In the genomic region with DNA sequence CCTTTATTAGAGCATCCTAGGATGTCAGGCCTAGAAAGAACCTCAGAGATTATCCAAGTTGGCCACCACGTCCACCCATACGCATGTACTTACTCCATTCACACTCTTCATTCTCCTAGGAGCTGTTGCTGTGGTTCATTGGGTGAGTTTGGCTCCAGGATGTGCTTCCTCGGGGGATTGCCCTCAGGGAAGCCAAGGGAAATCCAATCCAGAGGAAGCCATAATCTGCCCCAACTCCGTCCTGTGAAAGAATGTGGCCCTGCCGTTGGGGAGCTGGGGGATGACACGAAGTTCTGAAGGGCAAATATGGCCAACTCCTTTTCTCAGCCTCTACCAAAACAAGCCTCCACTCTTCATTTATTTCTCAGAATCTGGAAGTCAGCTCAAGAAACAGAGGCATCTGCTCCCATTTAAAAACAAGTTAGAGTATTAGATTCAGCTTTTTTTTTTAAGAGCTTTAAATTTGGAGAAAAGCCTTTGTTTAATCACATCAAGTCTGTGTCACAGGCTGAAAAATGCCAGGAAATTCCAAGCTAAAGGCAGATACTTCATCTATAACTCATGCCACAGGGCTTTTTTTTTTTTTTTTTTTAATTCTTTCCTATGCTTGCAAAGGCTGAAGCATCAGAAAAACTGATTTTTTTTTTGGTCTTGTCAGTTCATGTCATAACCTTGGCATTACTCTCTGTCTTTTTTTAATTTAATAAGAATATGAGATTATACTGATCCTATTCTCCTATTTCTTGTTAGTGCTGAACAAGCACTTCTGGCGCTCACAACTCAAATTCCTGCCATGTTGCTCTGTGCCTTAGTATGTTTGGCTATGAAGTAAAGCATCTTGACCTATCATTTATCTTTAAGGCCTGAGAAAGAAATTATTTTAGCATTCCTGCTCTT, we compare ENCODE assay signal across 17 cellular contexts.
DNase-seq lines count a peak whose midpoint lies in the region; ATAC-seq, FAIRE-seq and TF ChIP-seq lines count a peak whose summit lies in the region.
"Had no signal": no experiment of that assay in that cellular context is flagged by ENCODE, and none has a peak within 500 bp of the region (broad histone marks: within the 10 kb centered on the region; RNA-seq: fewer than 3 reads in every experiment).

No MANE protein-coding gene starts in this region.

- peak overlapping the region; percentile 56 for H3K4me2 ChIP-seq in fibroblast of lung (ENCODE audit: extremely low read depth, insufficient read depth, low read length)

- TF ChIP-seq CTCF in BJ (IDR thresholded peaks at IDR 0.05; ENCODE audit: insufficient read depth, low read depth, low read length) = no peak
- TF ChIP-seq CTCF in RWPE2 (IDR thresholded peaks at IDR 0.05; ENCODE audit: poor library complexity, severe bottlenecking) = no peak
- TF ChIP-seq CTCF in fibroblast of lung (conservative IDR thresholded peaks at IDR 0.05 in 1 of 2, IDR thresholded peaks at IDR 0.05 in 1 of 2; ENCODE audit: low read depth in 1 of 2, low read length in 2 of 2) = no peak
- no peak for TF ChIP-seq CTCF in osteocyte (IDR thresholded peaks at IDR 0.05)
- TF ChIP-seq CTCF in GM10266 (IDR thresholded peaks at IDR 0.05; ENCODE audit: control insufficient read depth, insufficient read depth, low read depth, missing control alignments) = no peak
- TF ChIP-seq CTCF in uterus (IDR thresholded peaks at IDR 0.05) = no peak

- H3K9me3 Mint-ChIP-seq in osteocyte (ENCODE audit: unreplicated experiment) = peaks cover 4% of the 10 kb centered on the region
- H3K9me3 Mint-ChIP-seq: activated naive CD8-positive, alpha-beta T cell treated with anti-CD3 and anti-CD28 coated beads, Interleukin-2, amount 50 U/mL, for 24 hours; memory B cell; stimulated activated effector memory CD8-positive, alpha-beta T cell treated with anti-CD3 and anti-CD28 coated beads, Interleukin-12 subunit alpha, Interleukin-12 subunit beta, amount 100 ng/mL, for 72 hours; WTC11 had no signal

- peaks cover 19% of the 10 kb centered on the region for H3K4me1 ChIP-seq in RWPE2 (ENCODE audit: insufficient read depth, poor library complexity, severe bottlenecking)
- H3K4me1 ChIP-seq in fibroblast of lung (ENCODE audit: control insufficient read depth, extremely low read depth, insufficient read depth, low read length) = peaks cover 12% of the 10 kb centered on the region
- H3K4me1 ChIP-seq in small intestine (ENCODE audit: control insufficient read depth in 2 of 2, insufficient read depth in 1 of 2, low read depth in 1 of 2, low read length in 1 of 2) = no peaks in the 10 kb centered on the region
- no peaks in the 10 kb centered on the region for H3K4me1 ChIP-seq in uterus

- peak overlapping the region; percentile 99 for H3K27ac Mint-ChIP-seq in osteocyte (ENCODE audit: unreplicated experiment)
- H3K27ac Mint-ChIP-seq: activated naive CD8-positive, alpha-beta T cell treated with anti-CD3 and anti-CD28 coated beads, Interleukin-2, amount 50 U/mL, for 24 hours; memory B cell; stimulated activated effector memory CD8-positive, alpha-beta T cell treated with anti-CD3 and anti-CD28 coated beads, Interleukin-12 subunit alpha, Interleukin-12 subunit beta, amount 100 ng/mL, for 72 hours; WTC11 had no signal

- H4K20me1 ChIP-seq in fibroblast of lung (ENCODE audit: control insufficient read depth, extremely low read depth, insufficient read depth, low read length) = no peaks in the 10 kb centered on the region

- H3K27me3 ChIP-seq in BJ (ENCODE audit: control insufficient read depth, insufficient read depth, low read length) = no peaks in the 10 kb centered on the region
- H3K27me3 ChIP-seq in RWPE2 (ENCODE audit: insufficient read depth, poor library complexity, severe bottlenecking) = no peaks in the 10 kb centered on the region
- no peaks in the 10 kb centered on the region for H3K27me3 ChIP-seq in fibroblast of lung (ENCODE audit: control insufficient read depth, insufficient read depth, low read length)
- no peaks in the 10 kb centered on the region for H3K27me3 ChIP-seq in small intestine (ENCODE audit: control insufficient read depth in 2 of 2, insufficient read depth in 2 of 2, low read length in 2 of 2)
- H3K27me3 ChIP-seq in uterus = no peaks in the 10 kb centered on the region

- intact Hi-C loops in uterus (cut with DNase I; ENCODE audit: low total_unique reads) = no loop called here

- peaks cover 16% of the 10 kb centered on the region for H3K36me3 Mint-ChIP-seq in osteocyte (ENCODE audit: unreplicated experiment)
- H3K36me3 Mint-ChIP-seq: memory B cell; stimulated activated effector memory CD8-positive, alpha-beta T cell treated with anti-CD3 and anti-CD28 coated beads, Interleukin-12 subunit alpha, Interleukin-12 subunit beta, amount 100 ng/mL, for 72 hours; WTC11 had no signal

- H3K27me3 Mint-ChIP-seq in osteocyte (ENCODE audit: unreplicated experiment) = no peaks in the 10 kb centered on the region

- peaks cover 78% of the 10 kb centered on the region for H3K4me1 Mint-ChIP-seq in osteocyte (ENCODE audit: unreplicated experiment)
- H3K4me1 Mint-ChIP-seq: activated naive CD8-positive, alpha-beta T cell treated with anti-CD3 and anti-CD28 coated beads, Interleukin-2, amount 50 U/mL, for 24 hours; stimulated activated effector memory CD8-positive, alpha-beta T cell treated with anti-CD3 and anti-CD28 coated beads, Interleukin-12 subunit alpha, Interleukin-12 subunit beta, amount 100 ng/mL, for 72 hours; WTC11 had no signal

- CTCF ChIA-PET in BJ (lab: Yijun Ruan, JAX) = interaction anchor here (1.0 to 1.4 kb wide), 3 partner anchors 11 to 483 kb away, joined by 4 to 6 read pairs (median 4); no protein-coding TSS in a partner anchor

- no peak overlapping the region for H3K4me3 ChIP-seq in BJ (ENCODE audit: low read depth, low read length)
- H3K4me3 ChIP-seq in RWPE2 (ENCODE audit: severe bottlenecking) = no peak overlapping the region
- peak overlapping the region in 1 of 4 experiments; percentile 6 for H3K4me3 ChIP-seq in fibroblast of lung (replicated peaks in 1 of 4; ENCODE audit: control extremely low read depth in 1 of 4, insufficient read depth in 1 of 4, low read depth in 3 of 4, low read length in 4 of 4)
- H3K4me3 ChIP-seq in small intestine (ENCODE audit: low read depth in 1 of 2, low read length in 2 of 2) = no peak overlapping the region
- no peak overlapping the region for H3K4me3 ChIP-seq in uterus

- no peak for FAIRE-seq in small intestine (lab: Jason Lieb, UNC)

- 78 to 90% (median 88%) methylated on average over 7 of the region's 7 CpGs for WGBS in small intestine, 3 donors

- H3K9me3 ChIP-seq in RWPE2 (ENCODE audit: severe bottlenecking) = no peaks in the 10 kb centered on the region
- no peaks in the 10 kb centered on the region for H3K9me3 ChIP-seq in fibroblast of lung (ENCODE audit: control insufficient read depth, insufficient read depth, low read depth, low read length)
- no peaks in the 10 kb centered on the region for H3K9me3 ChIP-seq in small intestine (ENCODE audit: control insufficient read depth, low read depth)
- H3K9me3 ChIP-seq in uterus = no peaks in the 10 kb centered on the region

- H3K4me3 Mint-ChIP-seq in osteocyte (ENCODE audit: unreplicated experiment) = peak overlapping the region; percentile 61
- H3K4me3 Mint-ChIP-seq: activated naive CD8-positive, alpha-beta T cell treated with anti-CD3 and anti-CD28 coated beads, Interleukin-2, amount 50 U/mL, for 24 hours; memory B cell; stimulated activated effector memory CD8-positive, alpha-beta T cell treated with anti-CD3 and anti-CD28 coated beads, Interleukin-12 subunit alpha, Interleukin-12 subunit beta, amount 100 ng/mL, for 72 hours; WTC11 had no signal

- ATAC-seq in RWPE2 (ENCODE audit: low read depth) = peak; percentile 45; the same call in 1 of the 3 replicates
- ATAC-seq: activated naive CD8-positive, alpha-beta T cell treated with anti-CD3 and anti-CD28 coated beads, Interleukin-2, amount 50 U/mL, for 24 hours; stimulated activated effector memory CD8-positive, alpha-beta T cell treated with anti-CD3 and anti-CD28 coated beads, Interleukin-12 subunit alpha, Interleukin-12 subunit beta, amount 100 ng/mL, for 72 hours; WTC11 had no signal

- no peak overlapping the region for H3K9ac ChIP-seq in fibroblast of lung (ENCODE audit: insufficient read depth, low read length)

- TF ChIP-seq POLR2A in uterus (IDR thresholded peaks at IDR 0.05) = no peak

- POLR2A ChIA-PET in BJ (lab: Charles Lee) = interaction anchor here (0.5 to 0.9 kb wide), 4 partner anchors 37 to 710 kb away, joined by 3 to 12 read pairs (median 6); no protein-coding TSS in a partner anchor

- DNase-seq in BJ (ENCODE audit: low read depth) (peak; percentile 66), RWPE2 (ENCODE audit: low spot score) (no peak), fibroblast of lung (ENCODE audit: low read depth in 2 of 2) (peak; percentile 50 to 93), osteocyte (ENCODE audit: extremely low spot score, unreplicated experiment) (no peak), GM10266 (ENCODE audit: extremely low spot score) (no peak), small intestine (no peak), uterus (no peak), ecto neural progenitor cell (ENCODE audit: low spot score) (no peak)
- DNase-seq: activated naive CD8-positive, alpha-beta T cell treated with anti-CD3 and anti-CD28 coated beads, Interleukin-2, amount 50 U/mL, for 24 hours; effector CD8-positive, alpha-beta T cell; KG1; NCI-H1930; posterior cingulate gyrus; stimulated activated CD4-positive, alpha-beta T cell treated with anti-CD3 and anti-CD28 coated beads, Interleukin-2, amount 100 ng/mL, for 24 hours had no signal

- peak overlapping the region; percentile 57 for H3K27ac ChIP-seq in RWPE2 (ENCODE audit: poor library complexity, severe bottlenecking)
- H3K27ac ChIP-seq in fibroblast of lung (ENCODE audit: insufficient read depth, low read length) = peak overlapping the region; percentile 78
- H3K27ac ChIP-seq in small intestine (ENCODE audit: low read depth in 1 of 2, low read length in 1 of 2) = no peak overlapping the region
- no peak overlapping the region for H3K27ac ChIP-seq in uterus

- H3K36me3 ChIP-seq in BJ (ENCODE audit: control insufficient read depth, insufficient read depth, low read length) (no peaks in the 10 kb centered on the region), RWPE2 (ENCODE audit: low read depth) (no peaks in the 10 kb centered on the region), fibroblast of lung (ENCODE audit: control insufficient read depth, insufficient read depth, low read length) (no peaks in the 10 kb centered on the region), small intestine (ENCODE audit: control insufficient read depth in 2 of 2, insufficient read depth in 2 of 2, low read length in 2 of 2) (no peaks in the 10 kb centered on the region), uterus (no peaks in the 10 kb centered on the region)

- H2AFZ ChIP-seq in fibroblast of lung (ENCODE audit: low read length) = peak overlapping the region; percentile 77

- no peaks in the 10 kb centered on the region for H3K79me2 ChIP-seq in fibroblast of lung (ENCODE audit: control insufficient read depth, insufficient read depth, low read length)

Comparison
In these comparisons a context has a peak if more than half of its experiments do, and no peak if none do; other contexts are left out.
1. DNase-seq: peak in BJ (single experiment) and fibroblast of lung (2 of 2); none in RWPE2 (single experiment), osteocyte (single experiment), GM10266 (single experiment), small intestine (single experiment), uterus (0 of 2) and ecto neural progenitor cell (single experiment).
2. H3K27ac ChIP-seq: peak in RWPE2 (single experiment) and fibroblast of lung (single experiment); none in small intestine (0 of 2) and uterus (0 of 2).